19 cellular contexts compared by ENCODE assay signal in the genomic region with DNA sequence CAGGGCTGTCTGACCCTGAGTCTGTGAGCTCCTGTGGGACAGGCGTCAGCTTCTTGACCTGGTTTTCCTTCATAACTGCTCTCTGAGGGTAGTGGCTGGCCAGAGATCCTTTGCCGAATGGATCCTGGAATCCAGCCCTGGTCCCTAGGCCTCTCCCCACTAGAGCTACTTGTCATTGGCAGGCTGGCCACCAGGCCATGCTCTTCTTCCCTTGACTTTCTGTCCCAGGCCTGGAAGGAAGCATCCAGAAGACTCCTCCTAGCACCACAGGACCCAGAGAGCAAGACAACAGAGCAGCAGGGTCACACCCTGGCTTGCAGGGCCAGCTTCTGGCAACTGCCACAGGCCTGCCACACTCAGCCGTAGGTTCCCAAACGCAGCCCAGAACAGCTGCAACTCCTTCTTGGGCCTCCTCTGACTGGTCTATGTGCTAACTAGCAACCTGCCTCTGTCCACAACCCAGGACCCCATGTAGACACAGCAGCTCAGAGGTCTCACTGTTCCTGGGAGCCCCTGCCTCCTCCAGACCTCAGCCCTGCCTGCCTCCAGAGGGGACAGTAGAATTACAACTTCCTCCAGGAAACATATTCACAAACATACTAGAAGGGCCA.
"Had no signal": no experiment of that assay in that cellular context is flagged by ENCODE, and none has a peak within 500 bp of the region (broad histone marks: within the 10 kb centered on the region; RNA-seq: fewer than 3 reads in every experiment).

No MANE protein-coding gene starts in this region.

- DNase-seq: activated CD4-positive, alpha-beta memory T cell treated with anti-CD3 and anti-CD28 coated beads for 36 hours; activated CD4-positive, alpha-beta T cell treated with anti-CD3 and anti-CD28 coated beads for 48 hours; activated naive CD4-positive, alpha-beta T cell treated with anti-CD3 and anti-CD28 coated beads, Interleukin-2, amount 50 U/mL, for 16 hours; activated naive CD8-positive, alpha-beta T cell treated with anti-CD3 and anti-CD28 coated beads, Interleukin-2, amount 50 U/mL, for 24 hours; activated T-cell treated with anti-CD3 and anti-CD28 coated beads, Interleukin-2, amount 50 U/mL, for 48 hours; cerebellar nuclear complex; islet precursor cell; left cardiac atrium; mucosa of descending colon; naive B cell; sigmoid colon; stimulated activated CD4-positive, alpha-beta T cell treated with anti-CD3 and anti-CD28 coated beads, Interleukin-2, amount 100 ng/mL, for 48 hours; stimulated activated naive CD4-positive, alpha-beta T cell treated with Interleukin-2 at 50 U/mL for 16 hours; T-helper 9 cell; thyroid gland had no signal

- H3K4me3 ChIP-seq: coronary artery, heart left ventricle, mucosa of descending colon, sigmoid colon, thyroid gland had no signal

- H3K27ac Mint-ChIP-seq: activated CD4-positive, alpha-beta memory T cell treated with anti-CD3 and anti-CD28 coated beads for 36 hours; activated naive CD8-positive, alpha-beta T cell treated with anti-CD3 and anti-CD28 coated beads, Interleukin-2, amount 50 U/mL, for 24 hours; memory B cell had no signal

- H3K9me3 Mint-ChIP-seq: activated CD4-positive, alpha-beta memory T cell treated with anti-CD3 and anti-CD28 coated beads for 36 hours; activated naive CD8-positive, alpha-beta T cell treated with anti-CD3 and anti-CD28 coated beads, Interleukin-2, amount 50 U/mL, for 24 hours; memory B cell had no signal

- H3K36me3 Mint-ChIP-seq: activated CD4-positive, alpha-beta memory T cell treated with anti-CD3 and anti-CD28 coated beads for 36 hours; memory B cell; naive B cell had no signal

- H3K4me3 Mint-ChIP-seq: activated CD4-positive, alpha-beta memory T cell treated with anti-CD3 and anti-CD28 coated beads for 36 hours; activated naive CD8-positive, alpha-beta T cell treated with anti-CD3 and anti-CD28 coated beads, Interleukin-2, amount 50 U/mL, for 24 hours; memory B cell; naive B cell had no signal

- H3K27ac ChIP-seq: coronary artery, epithelial cell of prostate, heart left ventricle, sigmoid colon, thyroid gland had no signal

- H3K27me3 ChIP-seq: sigmoid colon had no signal

- ATAC-seq: activated naive CD8-positive, alpha-beta T cell treated with anti-CD3 and anti-CD28 coated beads, Interleukin-2, amount 50 U/mL, for 24 hours; heart left ventricle; left cardiac atrium; mucosa of descending colon had no signal

- H3K9me3 ChIP-seq: heart left ventricle, mucosa of descending colon, sigmoid colon, thyroid gland had no signal

- H3K36me3 ChIP-seq: heart left ventricle, sigmoid colon, thyroid gland had no signal

- H3K27me3 Mint-ChIP-seq: memory B cell had no signal
